Comparison of ENCODE assay signal across 11 cellular contexts in the genomic region with DNA sequence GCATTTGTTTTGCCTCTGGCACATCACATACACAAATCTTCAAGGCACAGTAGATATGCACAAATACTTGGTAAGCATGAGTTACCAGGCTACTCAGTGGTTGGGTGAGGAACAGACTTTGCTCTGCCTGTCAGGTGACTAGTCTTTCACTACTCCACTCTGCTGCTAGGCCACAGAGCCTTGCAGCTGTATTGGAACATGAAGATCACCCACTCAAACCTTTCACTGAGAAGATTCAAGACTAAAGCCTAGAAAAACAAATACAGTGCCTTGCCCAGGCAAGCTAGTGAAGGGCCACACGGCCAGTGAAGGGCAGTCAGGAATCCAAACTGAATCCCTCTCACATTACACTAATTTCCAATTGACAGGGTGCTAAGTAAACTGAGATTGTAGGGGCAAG. TPM values are rescaled to one million over a fixed set of nuclear protein-coding genes. Genes with fewer than 3 reads are reported as not detected.
DNase-seq lines count a peak whose midpoint lies in the region; ATAC-seq, FAIRE-seq and TF ChIP-seq lines count a peak whose summit lies in the region.
"Had no signal": no experiment of that assay in that cellular context is flagged by ENCODE, and none has a peak within 500 bp of the region (broad histone marks: within the 10 kb centered on the region; RNA-seq: fewer than 3 reads in every experiment).

No MANE protein-coding gene starts in this region.

- TF ChIP-seq POLR2A in GM12892 (IDR thresholded peaks at IDR 0.05; ENCODE audit: low read depth, low read length) (no peak), right lobe of liver (IDR thresholded peaks at IDR 0.05) (no peak)

- H3K27me3 Mint-ChIP-seq in GM23338 (ENCODE audit: insufficient read depth, low read depth, poor library complexity) (peaks cover 1% of the 10 kb centered on the region), Caco-2 (ENCODE audit: insufficient read depth, unreplicated experiment) (no peaks in the 10 kb centered on the region)
- H3K27me3 Mint-ChIP-seq: activated naive CD4-positive, alpha-beta T cell treated with anti-CD3 and anti-CD28 coated beads, Interleukin-2, amount 50 U/mL, for 24 hours had no signal

- no peak overlapping the region for H2AFZ ChIP-seq in GM23338

- H3K27ac ChIP-seq in GM23338 (ENCODE audit: low read depth) (no peak overlapping the region), right lobe of liver (no peak overlapping the region)
- H3K27ac ChIP-seq: vagina had no signal

- H3K4me3 Mint-ChIP-seq in GM23338: no peak overlapping the region
- H3K4me3 Mint-ChIP-seq in Caco-2 (ENCODE audit: unreplicated experiment): no peak overlapping the region
- H3K4me3 Mint-ChIP-seq: activated naive CD4-positive, alpha-beta T cell treated with anti-CD3 and anti-CD28 coated beads, Interleukin-2, amount 50 U/mL, for 24 hours had no signal

- no TSS peak for BruUV-seq in Caco-2 (replicated peaks; lab: Mats Ljungman, UMichigan)

- H3F3A ChIP-seq in GM23338 (replicated peaks; ENCODE audit: low read depth): no peaks in the 10 kb centered on the region

- H3K4me3 ChIP-seq in GM23338: peak overlapping the region; percentile 6; the same call in 1 of the 2 replicates
- no peak overlapping the region for H3K4me3 ChIP-seq in right lobe of liver
- no peak overlapping the region for H3K4me3 ChIP-seq in Caco-2 (ENCODE audit: low read depth, low read length)
- H3K4me3 ChIP-seq: vagina had no signal

- H3K9me3 ChIP-seq in right lobe of liver: no peaks in the 10 kb centered on the region
- H3K9me3 ChIP-seq in Caco-2: 0 out of 2 replicates have a peak, but pooled peaks cover 3% of the 10 kb centered on the region
- H3K9me3 ChIP-seq: vagina had no signal

- peak overlapping the region; percentile 19; the same call in 1 of the 2 replicates for H3K27ac Mint-ChIP-seq in GM23338
- H3K27ac Mint-ChIP-seq in Caco-2 (ENCODE audit: unreplicated experiment): no peak overlapping the region
- H3K27ac Mint-ChIP-seq: activated naive CD4-positive, alpha-beta T cell treated with anti-CD3 and anti-CD28 coated beads, Interleukin-2, amount 50 U/mL, for 24 hours had no signal

- ATAC-seq in GM23338 (peak; percentile 75), right lobe of liver (peak in 3 of 4 donors; percentile 58 to 79 (median 73))

- peaks cover 3% of the 10 kb centered on the region; the same call in 1 of the 3 replicates for H3K9me3 Mint-ChIP-seq in GM23338
- H3K9me3 Mint-ChIP-seq in Caco-2 (ENCODE audit: unreplicated experiment): no peaks in the 10 kb centered on the region
- H3K9me3 Mint-ChIP-seq: activated naive CD4-positive, alpha-beta T cell treated with anti-CD3 and anti-CD28 coated beads, Interleukin-2, amount 50 U/mL, for 24 hours had no signal

- H3K4me1 Mint-ChIP-seq in GM23338 (peaks cover 30% of the 10 kb centered on the region), Caco-2 (ENCODE audit: low read depth, unreplicated experiment) (peaks cover 6% of the 10 kb centered on the region)

- CTCF ChIA-PET in Caco-2 (lab: Charles Lee): no interaction called here

- H3K36me3 Mint-ChIP-seq in GM23338 (ENCODE audit: low read depth) (peaks cover 25% of the 10 kb centered on the region), Caco-2 (ENCODE audit: insufficient read depth, unreplicated experiment) (peaks cover 13% of the 10 kb centered on the region)

- no peaks in the 10 kb centered on the region for H3K9me2 ChIP-seq in GM23338 (ENCODE audit: insufficient read depth)

- WGBS in right lobe of liver (ENCODE audit: insufficient coverage, low coverage, low lambda C conversion rate, missing lambda C conversion rate): 50% methylated on average over 1 of the region's 1 CpG

- H3K27me3 ChIP-seq in GM23338 (ENCODE audit: insufficient read depth) (no peaks in the 10 kb centered on the region), right lobe of liver (no peaks in the 10 kb centered on the region), Caco-2 (replicated peaks; ENCODE audit: control insufficient read depth, insufficient read depth, low read length) (no peaks in the 10 kb centered on the region)
- H3K27me3 ChIP-seq: vagina had no signal

- H4K20me1 ChIP-seq in GM23338 (replicated peaks; ENCODE audit: insufficient read depth): no peaks in the 10 kb centered on the region

- FAIRE-seq in GM12892 (lab: Jason Lieb, UNC): peak; percentile 27
- FAIRE-seq: TTC549 had no signal

- POLR2A ChIA-PET in Caco-2 (lab: Charles Lee): no interaction called here

- intact Hi-C loops in right lobe of liver (cut with DNase I): no loop called here
- intact Hi-C loops in Caco-2 (cut with micrococcal nuclease; ENCODE audit: unreplicated experiment): no loop called here

- H3K36me3 ChIP-seq in GM23338 (ENCODE audit: insufficient read depth) (0 out of 2 replicates have a peak, but pooled peaks cover 3% of the 10 kb centered on the region), right lobe of liver (peaks cover 0 to 1% (median 0%) of the 10 kb centered on the region in 4 donors), Caco-2 (ENCODE audit: control insufficient read depth, insufficient read depth, low read length) (no peaks in the 10 kb centered on the region; the same call in 1 of the 2 replicates)

- TF ChIP-seq CTCF in GM23338 (conservative IDR thresholded peaks at IDR 0.05; ENCODE audit: low read depth in 2 of 2) (no peak), right lobe of liver (IDR thresholded peaks at IDR 0.05) (no peak), Caco-2 (IDR thresholded peaks at IDR 0.05; ENCODE audit: insufficient read depth in 1 of 2, low read depth in 1 of 2, low read length in 1 of 2, severe bottlenecking in 1 of 2, unreplicated experiment in 1 of 2) (no peak)

- no peaks in the 10 kb centered on the region; the same call in 1 of the 2 replicates for H3K79me2 ChIP-seq in GM23338 (replicated peaks; ENCODE audit: insufficient read depth)

- peak overlapping the region; percentile 63 for H3K4me2 ChIP-seq in GM23338

- H3K4me1 ChIP-seq in GM23338 (ENCODE audit: insufficient read depth): peaks cover 22% of the 10 kb centered on the region
- H3K4me1 ChIP-seq in right lobe of liver: no peaks in the 10 kb centered on the region
- peaks cover 5% of the 10 kb centered on the region for H3K4me1 ChIP-seq in Caco-2
- H3K4me1 ChIP-seq: vagina had no signal

- DNase-seq in GM12892 (ENCODE audit: insufficient read length) (no peak), GM23338 (ENCODE audit: low spot score) (peak; percentile 8), NCI-H2196 (lab: John Stamatoyannopoulos, UW; ENCODE audit: unreplicated experiment) (peak; percentile 46), right lobe of liver (no peak), NCI-H1092 (lab: John Stamatoyannopoulos, UW) (no peak), EL (no peak), Caco-2 (no peak), ureter (ENCODE audit: low spot score) (no peak)

TF ChIP-seq in GM23338, 12 proteins besides CTCF, POLR2A, EP300 and RAD21 (continues in another document):
- TF ChIP-seq EZH2 (IDR thresholded peaks at IDR 0.05; ENCODE audit: low read depth, unreplicated experiment): no peak
- TF ChIP-seq, protein P1, sequence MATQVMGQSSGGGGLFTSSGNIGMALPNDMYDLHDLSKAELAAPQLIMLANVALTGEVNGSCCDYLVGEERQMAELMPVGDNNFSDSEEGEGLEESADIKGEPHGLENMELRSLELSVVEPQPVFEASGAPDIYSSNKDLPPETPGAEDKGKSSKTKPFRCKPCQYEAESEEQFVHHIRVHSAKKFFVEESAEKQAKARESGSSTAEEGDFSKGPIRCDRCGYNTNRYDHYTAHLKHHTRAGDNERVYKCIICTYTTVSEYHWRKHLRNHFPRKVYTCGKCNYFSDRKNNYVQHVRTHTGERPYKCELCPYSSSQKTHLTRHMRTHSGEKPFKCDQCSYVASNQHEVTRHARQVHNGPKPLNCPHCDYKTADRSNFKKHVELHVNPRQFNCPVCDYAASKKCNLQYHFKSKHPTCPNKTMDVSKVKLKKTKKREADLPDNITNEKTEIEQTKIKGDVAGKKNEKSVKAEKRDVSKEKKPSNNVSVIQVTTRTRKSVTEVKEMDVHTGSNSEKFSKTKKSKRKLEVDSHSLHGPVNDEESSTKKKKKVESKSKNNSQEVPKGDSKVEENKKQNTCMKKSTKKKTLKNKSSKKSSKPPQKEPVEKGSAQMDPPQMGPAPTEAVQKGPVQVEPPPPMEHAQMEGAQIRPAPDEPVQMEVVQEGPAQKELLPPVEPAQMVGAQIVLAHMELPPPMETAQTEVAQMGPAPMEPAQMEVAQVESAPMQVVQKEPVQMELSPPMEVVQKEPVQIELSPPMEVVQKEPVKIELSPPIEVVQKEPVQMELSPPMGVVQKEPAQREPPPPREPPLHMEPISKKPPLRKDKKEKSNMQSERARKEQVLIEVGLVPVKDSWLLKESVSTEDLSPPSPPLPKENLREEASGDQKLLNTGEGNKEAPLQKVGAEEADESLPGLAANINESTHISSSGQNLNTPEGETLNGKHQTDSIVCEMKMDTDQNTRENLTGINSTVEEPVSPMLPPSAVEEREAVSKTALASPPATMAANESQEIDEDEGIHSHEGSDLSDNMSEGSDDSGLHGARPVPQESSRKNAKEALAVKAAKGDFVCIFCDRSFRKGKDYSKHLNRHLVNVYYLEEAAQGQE (IDR thresholded peaks at IDR 0.05; ENCODE audit: unreplicated experiment): no peak
- TF ChIP-seq ZNF331 (CRISPR knock-in tag; IDR thresholded peaks at IDR 0.05; ENCODE audit: low read depth): no peak
- TF ChIP-seq POLR2AphosphoS5 (IDR thresholded peaks at IDR 0.05; ENCODE audit: low read depth): no peak
- TF ChIP-seq JUNB (IDR thresholded peaks at IDR 0.05; ENCODE audit: unreplicated experiment): no peak
- TF ChIP-seq CREB1 (CRISPR knock-in tag; IDR thresholded peaks at IDR 0.05; ENCODE audit: low read depth): no peak
- no peak for TF ChIP-seq ZNF114 (CRISPR knock-in tag; IDR thresholded peaks at IDR 0.05)

RNA-seq across cellular contexts. Expression of a gene that starts 47.0 kb away (rescaled TPM):
- 15.2 TPM for polyA plus RNA-seq in GM12892 (2012; ENCODE audit: missing spikeins)
- total RNA-seq in GM23338 (2014; rRNA removed; shearing (Covaris generic)): 12.1 and 13.6 TPM in 2 replicates
- 18.7 and 20.1 TPM in 2 replicates for polyA plus RNA-seq in GM23338 (2016; fragmentation: Nextera tagmentation; extraction: Ambion mirVana)
- total RNA-seq in right lobe of liver (1 to 10 TPM; 3.4 to 8.6 (median 5.7) TPM), Caco-2 (2022) (19.9 and 20.7 TPM in 2 replicates), ureter (22.4 TPM)

Comparison
In these comparisons a context has a peak if more than half of its experiments do, and no peak if none do; other contexts are left out.
1. DNase-seq: peak in GM23338 (single experiment) and NCI-H2196 (single experiment); none in GM12892 (single experiment), right lobe of liver (0 of 3), NCI-H1092 (single experiment), EL (single experiment), Caco-2 (0 of 2) and ureter (single experiment).